ENCODE assay signal across 18 cellular contexts in the genomic region with DNA sequence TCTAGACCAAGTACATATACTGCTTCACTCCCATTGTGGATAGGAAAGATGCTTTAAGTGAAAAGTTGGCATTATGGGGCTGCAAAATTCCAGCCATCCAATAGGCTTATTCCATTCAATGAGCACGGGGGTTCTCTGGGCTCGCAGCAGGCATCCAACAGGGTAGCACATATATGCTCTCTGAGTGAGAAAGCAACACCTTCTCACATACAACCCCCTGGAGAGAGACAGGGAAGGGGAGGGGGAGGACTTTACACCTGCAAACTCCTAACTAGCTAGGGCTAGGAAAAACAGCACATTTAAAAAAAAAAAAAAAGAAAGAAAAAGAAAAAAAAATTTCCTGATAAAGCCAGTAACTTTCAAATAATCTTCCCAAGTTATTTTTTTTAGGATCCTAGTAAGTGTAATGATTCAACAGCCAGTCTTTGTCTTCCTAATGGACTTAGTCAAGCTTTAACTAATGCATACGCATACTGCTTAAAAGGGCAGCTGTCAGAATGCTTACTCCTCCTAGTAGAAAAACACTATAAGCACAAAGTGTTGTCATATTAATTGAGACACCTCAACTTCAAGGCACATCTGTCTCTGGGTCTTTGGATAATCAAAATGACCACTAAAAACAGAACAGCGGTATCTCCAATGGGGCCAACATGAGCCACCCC.
"Had no signal": no experiment of that assay in that cellular context is flagged by ENCODE, and none has a peak within 500 bp of the region (broad histone marks: within the 10 kb centered on the region; RNA-seq: fewer than 3 reads in every experiment).

No MANE protein-coding gene starts in this region.

- H3K36me3 Mint-ChIP-seq: natural killer cell treated with Interleukin-12 subunit alpha and Interleukin-12 subunit beta and Interleukin-15 and Interleukin-18, amount 100 ng/mL, for 72 hours had no signal

- DNase-seq: activated CD4-positive, alpha-beta memory T cell treated with anti-CD3 and anti-CD28 coated beads for 36 hours; activated CD4-positive, alpha-beta T cell treated with anti-CD3 and anti-CD28 coated beads for 36 hours; activated gamma-delta T cell treated with Interleukin-2 at 50 U/mL for 16 hours; activated T-cell treated with anti-CD3 and anti-CD28 coated beads for 4 hours; adrenal gland; dermis blood vessel endothelial cell; effector memory CD4-positive, alpha-beta T cell; foreskin fibroblast; stimulated activated CD4-positive, alpha-beta T cell treated with anti-CD3 and anti-CD28 coated beads, Interleukin-4, amount 100 ng/mL, for 1 hour; stomach had no signal

- ATAC-seq: activated CD4-positive, alpha-beta T cell treated with anti-CD3 and anti-CD28 coated beads for 36 hours; activated naive CD4-positive, alpha-beta T cell treated with anti-CD3 and anti-CD28 coated beads, Interleukin-2, amount 50 U/mL, for 72 hours; natural killer cell treated with Interleukin-12 subunit alpha and Interleukin-12 subunit beta and Interleukin-15 and Interleukin-18, amount 100 ng/mL, for 72 hours; sciatic nerve had no signal

- H3K9me3 ChIP-seq: adrenal gland, stomach had no signal

- H3K4me1 Mint-ChIP-seq: activated CD4-positive, alpha-beta T cell treated with anti-CD3 and anti-CD28 coated beads for 36 hours; mesothelial cell of epicardium had no signal

- H3K27ac Mint-ChIP-seq: activated CD4-positive, alpha-beta memory T cell treated with anti-CD3 and anti-CD28 coated beads for 36 hours; activated CD4-positive, alpha-beta T cell treated with anti-CD3 and anti-CD28 coated beads for 36 hours; activated T-helper 1 cell treated with anti-CD3 and anti-CD28 coated beads, Interleukin-12 subunit alpha, Interleukin-12 subunit beta, Interleukin-2, Interleukin-4 antibody, amounts not matched to agents 30 ng/mL and 10 ng/mL and 1 ng/mL, durations not matched to agents 14 hours and 24 hours and 36 hours; mesothelial cell of epicardium; natural killer cell treated with Interleukin-12 subunit alpha and Interleukin-12 subunit beta and Interleukin-15 and Interleukin-18, amount 100 ng/mL, for 72 hours; type B pancreatic cell had no signal

- H3K27ac ChIP-seq: adrenal gland, stomach had no signal

- H3K4me2 ChIP-seq: smooth muscle cell had no signal

- H3K9me3 Mint-ChIP-seq: activated CD4-positive, alpha-beta memory T cell treated with anti-CD3 and anti-CD28 coated beads for 36 hours; activated naive CD4-positive, alpha-beta T cell treated with anti-CD3 and anti-CD28 coated beads, Interleukin-2, amount 50 U/mL, for 72 hours; activated T-helper 1 cell treated with anti-CD3 and anti-CD28 coated beads, Interleukin-12 subunit alpha, Interleukin-12 subunit beta, Interleukin-2, Interleukin-4 antibody, amounts not matched to agents 30 ng/mL and 10 ng/mL and 1 ng/mL, durations not matched to agents 14 hours and 24 hours and 36 hours; mesothelial cell of epicardium; natural killer cell treated with Interleukin-12 subunit alpha and Interleukin-12 subunit beta and Interleukin-15 and Interleukin-18, amount 100 ng/mL, for 72 hours; type B pancreatic cell had no signal

- H3K4me3 Mint-ChIP-seq: activated CD4-positive, alpha-beta memory T cell treated with anti-CD3 and anti-CD28 coated beads for 36 hours; activated CD4-positive, alpha-beta T cell treated with anti-CD3 and anti-CD28 coated beads for 36 hours; activated T-helper 1 cell treated with anti-CD3 and anti-CD28 coated beads, Interleukin-12 subunit alpha, Interleukin-12 subunit beta, Interleukin-2, Interleukin-4 antibody, amounts not matched to agents 30 ng/mL and 10 ng/mL and 1 ng/mL, durations not matched to agents 14 hours and 24 hours and 36 hours; mesothelial cell of epicardium; natural killer cell treated with Interleukin-12 subunit alpha and Interleukin-12 subunit beta and Interleukin-15 and Interleukin-18, amount 100 ng/mL, for 72 hours; type B pancreatic cell had no signal

- H3K4me3 ChIP-seq: adrenal gland, lung, smooth muscle cell, stomach had no signal

- H3K27me3 Mint-ChIP-seq: activated CD4-positive, alpha-beta memory T cell treated with anti-CD3 and anti-CD28 coated beads for 36 hours; activated CD4-positive, alpha-beta T cell treated with anti-CD3 and anti-CD28 coated beads for 36 hours; natural killer cell treated with Interleukin-12 subunit alpha and Interleukin-12 subunit beta and Interleukin-15 and Interleukin-18, amount 100 ng/mL, for 72 hours; type B pancreatic cell had no signal

- H3K27me3 ChIP-seq: adrenal gland, stomach had no signal
